ENCODE assay signal across 18 cellular contexts in genomic region chr7:2637066-2637471, GRCh38. TPM values are rescaled to one million over a fixed set of nuclear protein-coding genes. Genes with fewer than 3 reads are reported as not detected.
DNase-seq lines count a peak whose midpoint lies in the region; ATAC-seq, FAIRE-seq and TF ChIP-seq lines count a peak whose summit lies in the region.
"Had no signal": no experiment of that assay in that cellular context is flagged by ENCODE, and none has a peak within 500 bp of the region (broad histone marks: within the 10 kb centered on the region; RNA-seq: fewer than 3 reads in every experiment).

No MANE protein-coding gene starts in this region.

- H3K79me1 ChIP-seq in IMR-90 (ENCODE audit: low read depth in 1 of 2, low read length in 2 of 2): peaks cover 19 to 90% of the 10 kb centered on the region in 2 experiments; a peak in 3 of 4 replicates

- no peak overlapping the region for H3K14ac ChIP-seq in IMR-90 (replicated peaks; ENCODE audit: low read depth, low read length)

- dilution Hi-C loops in IMR-90 (cut with HindIII; ENCODE audit: low sequenced_read_pairs, unreplicated experiment): no loop called here

- WGBS in IMR-90 (ENCODE audit: extremely low coverage in 2 of 2, insufficient read length in 1 of 2), 2 experiments: 86% methylated on average over 5 of the region's 17 CpGs; no CpG with 5 or more reads in 1 of the 2 experiments
- WGBS in K562 (ENCODE audit: insufficient coverage, low coverage, missing lambda C conversion rate): 39% methylated on average over 17 of the region's 17 CpGs
- WGBS in stomach, 5 donors: 88 to 94% (median 92%) methylated on average over 13 to 17 of the region's 17 CpGs

- intact Hi-C loops in IMR-90 (cut with micrococcal nuclease): no loop called here
- intact Hi-C loops in K562 (cut with micrococcal nuclease): no loop called here
- intact Hi-C loops in lower lobe of right lung (cut with DNase I): no loop called here
- intact Hi-C loops in stomach (cut with DNase I; ENCODE audit: low total_unique reads): no loop called here
- intact Hi-C loops in head of caudate nucleus (cut with DNase I): loop anchor here (10.0 kb wide), 1 partner anchor 82 kb away; the partner anchor contains the start of genes BRAT1 and IQCE

- no TSS peak for BruUV-seq in IMR-90 (replicated peaks; lab: Mats Ljungman, UMichigan)
- no TSS peak for BruUV-seq in K562 (replicated peaks; lab: Mats Ljungman, UMichigan)

- H3K23ac ChIP-seq in IMR-90 (ENCODE audit: low read depth, low read length): no peak overlapping the region

- H3K9me3 ChIP-seq in IMR-90 (ENCODE audit: control insufficient read depth, insufficient read depth, low read length) (no peaks in the 10 kb centered on the region), K562 (replicated peaks; ENCODE audit: control insufficient read depth, insufficient read depth, low read depth, low read length) (no peaks in the 10 kb centered on the region), lower lobe of right lung (no peaks in the 10 kb centered on the region), stomach (no peaks in the 10 kb centered on the region)
- H3K9me3 ChIP-seq: ovary had no signal

- peak overlapping the region; percentile 49 for H2AFZ ChIP-seq in IMR-90 (replicated peaks; ENCODE audit: low read length, poor library complexity)
- no peak overlapping the region for H2AFZ ChIP-seq in K562 (ENCODE audit: low read depth, low read length)

- no peak overlapping the region for H3K56ac ChIP-seq in IMR-90 (ENCODE audit: extremely low read depth, insufficient read depth, low read length)

- POLR2A ChIA-PET in IMR-90 (lab: Charles Lee; ENCODE audit: unreplicated experiment): no interaction called here
- POLR2A ChIA-PET in K562 (lab: Yijun Ruan, JAX): interaction anchor here (0.8 to 0.9 kb wide), 2 partner anchors 9 to 19 kb away, joined by 3 read pairs; no protein-coding TSS in a partner anchor

- TF ChIP-seq EP300 in K562 (IDR thresholded peaks at IDR 0.05; ENCODE audit: low read length) (no peak), stomach (IDR thresholded peaks at IDR 0.05) (no peak)

- H4K20me1 ChIP-seq in IMR-90 (ENCODE audit: insufficient read depth, low read length): peaks cover 88% of the 10 kb centered on the region
- peaks cover 15% of the 10 kb centered on the region for H4K20me1 ChIP-seq in K562 (replicated peaks; ENCODE audit: control insufficient read depth, insufficient read depth, low read length)

- no peak overlapping the region for H3K4ac ChIP-seq in IMR-90 (ENCODE audit: low read depth, low read length)

- H2BK5ac ChIP-seq in IMR-90 (ENCODE audit: low read depth, low read length, poor library complexity, severe bottlenecking): no peak overlapping the region

- H3K36me3 ChIP-seq in IMR-90 (ENCODE audit: control insufficient read depth, insufficient read depth, low read length): peaks cover 1% of the 10 kb centered on the region; the same call in 1 of the 2 replicates
- H3K36me3 ChIP-seq in K562 (ENCODE audit: control insufficient read depth, insufficient read depth, low read length): no peaks in the 10 kb centered on the region
- no peaks in the 10 kb centered on the region for H3K36me3 ChIP-seq in lower lobe of right lung
- no peaks in the 10 kb centered on the region for H3K36me3 ChIP-seq in stomach
- H3K36me3 ChIP-seq: ovary had no signal

- no peaks in the 10 kb centered on the region; the same call in 2 of the 3 replicates for H3K79me2 ChIP-seq in K562 (ENCODE audit: control insufficient read depth, insufficient read depth, low read length)

- no peak overlapping the region for H2BK120ac ChIP-seq in IMR-90 (ENCODE audit: low read depth, low read length)

- ATAC-seq in IMR-90 (ENCODE audit: low read depth) (no peak), K562 (no peak), lower lobe of right lung (no peak)
- ATAC-seq: activated CD8-positive, alpha-beta memory T cell treated with anti-CD3 and anti-CD28 coated beads, Interleukin-2, amount 10 ng/mL, durations not matched to agents 7 days and 5 days; T-cell had no signal

- CTCF ChIA-PET in IMR-90 (lab: Yijun Ruan, JAX) (no interaction called here), K562 (lab: Yijun Ruan, JAX; ENCODE audit: low intra/inter-chr PET ratio) (no interaction called here)

- H4K8ac ChIP-seq in IMR-90 (ENCODE audit: low read depth in 2 of 2, low read length in 2 of 2): no peak overlapping the region

- no peak overlapping the region for H4K5ac ChIP-seq in IMR-90 (ENCODE audit: low read depth, low read length)

- DNase-seq in IMR-90 (no peak), K562 (ENCODE audit: extremely low read depth in 1 of 4, low spot score in 3 of 4) (no peak), lower lobe of right lung (no peak), stomach (no peak), head of caudate nucleus (no peak), GOT3 (lab: John Stamatoyannopoulos, UW) (no peak), NCI-H524 (lab: John Stamatoyannopoulos, UW) (no peak), foreskin fibroblast (no peak)
- DNase-seq: activated CD8-positive, alpha-beta memory T cell treated with anti-CD3 and anti-CD28 coated beads, Interleukin-2, amount 10 ng/mL, durations not matched to agents 7 days and 5 days; activated naive CD4-positive, alpha-beta T cell; foreskin melanocyte; MM.1S; NCI-H187 treated with DMSO at 0.1 percent for 48 hours; NCI-H524 treated with DMSO at 0.1 percent for 48 hours; ovary had no signal

- H3K27ac ChIP-seq in IMR-90 (ENCODE audit: insufficient read depth, low read length) (no peak overlapping the region), K562 (ENCODE audit: extremely low read depth, low read depth, low read length) (no peak overlapping the region), lower lobe of right lung (peak overlapping the region; percentile 56), stomach (peak overlapping the region in 4 of 5 donors; percentile 42 to 61 (median 48))
- H3K27ac ChIP-seq: ovary had no signal

- in situ Hi-C loops in IMR-90 (cut with MboI; ENCODE audit: low sequenced_read_pairs) (no loop called here), K562 (cut with MboI) (no loop called here)

- TF ChIP-seq POLR2A in IMR-90 (IDR thresholded peaks at IDR 0.05; ENCODE audit: low read depth, low read length): no peak
- no peak for TF ChIP-seq POLR2A in K562 (conservative IDR thresholded peaks at IDR 0.05)
- TF ChIP-seq POLR2A in stomach (IDR thresholded peaks at IDR 0.05): no peak

- peaks cover 60% of the 10 kb centered on the region for H3K4me1 ChIP-seq in IMR-90 (ENCODE audit: control insufficient read depth, insufficient read depth, low read length)
- peaks cover 15 to 94% of the 10 kb centered on the region in 2 experiments; a peak in 4 of 5 replicates for H3K4me1 ChIP-seq in K562 (replicated peaks in 1 of 2; ENCODE audit: control insufficient read depth in 2 of 2, insufficient read depth in 2 of 2, low read length in 2 of 2)
- H3K4me1 ChIP-seq in lower lobe of right lung: peaks cover 93% of the 10 kb centered on the region
- H3K4me1 ChIP-seq in stomach: peaks cover 44 to 97% (median 82%) of the 10 kb centered on the region in 4 donors

- H2AK9ac ChIP-seq in IMR-90 (replicated peaks; ENCODE audit: low read depth, low read length, poor library complexity): no peak overlapping the region

- no peak for FAIRE-seq in K562 (lab: Jason Lieb, UNC)
- FAIRE-seq: bronchial epithelial cell, RCC 7860 had no signal

- no peak overlapping the region for H4K91ac ChIP-seq in IMR-90 (ENCODE audit: insufficient read depth, low read depth, low read length)

- H3K9ac ChIP-seq in IMR-90 (ENCODE audit: low read depth, low read length): no peak overlapping the region
- peak overlapping the region in 1 of 2 experiments; percentile 35; a peak in 1 of 4 replicates for H3K9ac ChIP-seq in K562 (ENCODE audit: insufficient read depth in 1 of 2, low read depth in 2 of 2, low read length in 2 of 2)

- no peak for TF ChIP-seq CTCF in IMR-90 (conservative IDR thresholded peaks at IDR 0.05; ENCODE audit: low read depth, low read length)
- peak in 2 of 3 experiments; percentile 6 to 19; a peak in 1 of 6 replicates for TF ChIP-seq CTCF in K562 (IDR thresholded peaks at IDR 0.05 in 2 of 3, conservative IDR thresholded peaks at IDR 0.05 in 1 of 3; ENCODE audit: insufficient read depth in 2 of 3, low read depth in 1 of 3, low read length in 3 of 3)
- TF ChIP-seq CTCF in lower lobe of right lung (IDR thresholded peaks at IDR 0.05): no peak
- TF ChIP-seq CTCF in stomach (IDR thresholded peaks at IDR 0.05): no peak
- TF ChIP-seq CTCF in foreskin fibroblast (IDR thresholded peaks at IDR 0.05; ENCODE audit: low read depth, low read length): no peak

- H3K4me2 ChIP-seq in IMR-90 (ENCODE audit: low read depth, low read length) (no peak overlapping the region), K562 (ENCODE audit: insufficient read depth, low read length) (no peak overlapping the region)

- no peaks in the 10 kb centered on the region for H3K27me3 ChIP-seq in IMR-90 (ENCODE audit: control insufficient read depth, insufficient read depth, low read length)
- H3K27me3 ChIP-seq in K562 (ENCODE audit: control insufficient read depth in 2 of 2, insufficient read depth in 2 of 2, low read length in 2 of 2): no peaks in the 10 kb centered on the region; a peak in 1 of 5 replicates
- H3K27me3 ChIP-seq in lower lobe of right lung (ENCODE audit: low read depth): no peaks in the 10 kb centered on the region
- H3K27me3 ChIP-seq in stomach: no peaks in the 10 kb centered on the region
- H3K27me3 ChIP-seq: ovary had no signal

- no peak overlapping the region for H2AK5ac ChIP-seq in IMR-90 (ENCODE audit: low read depth, low read length)

- TF ChIP-seq RAD21 in IMR-90 (IDR thresholded peaks at IDR 0.05; ENCODE audit: low read length) (no peak), K562 (CRISPR knock-in tag; conservative IDR thresholded peaks at IDR 0.05 in 1 of 2, IDR thresholded peaks at IDR 0.05 in 1 of 2) (no peak)

- no peak overlapping the region for H3K4me3 ChIP-seq in IMR-90 (ENCODE audit: insufficient read depth, low read depth, low read length)
- no peak overlapping the region for H3K4me3 ChIP-seq in K562
- H3K4me3 ChIP-seq in lower lobe of right lung: no peak overlapping the region
- H3K4me3 ChIP-seq in stomach: no peak overlapping the region
- H3K4me3 ChIP-seq in foreskin fibroblast (ENCODE audit: low read depth in 1 of 2, low read length in 2 of 2): no peak overlapping the region
- H3K4me3 ChIP-seq: ovary had no signal

- no peak overlapping the region for H2BK20ac ChIP-seq in IMR-90 (ENCODE audit: low read depth, low read length)

- peaks cover 26% of the 10 kb centered on the region for H3K9me1 ChIP-seq in IMR-90 (ENCODE audit: insufficient read depth, low read length)
- H3K9me1 ChIP-seq in K562 (ENCODE audit: control insufficient read depth, insufficient read depth, low read length): no peaks in the 10 kb centered on the region

- H3K18ac ChIP-seq in IMR-90 (ENCODE audit: low read depth, low read length): no peak overlapping the region

- no peak overlapping the region for H2BK15ac ChIP-seq in IMR-90 (ENCODE audit: low read depth, low read length)

RNA-seq across cellular contexts. Expression of gene TTYH3, which starts 5.3 kb away (rescaled TPM):
- total RNA-seq in IMR-90 (2012; rRNA removed): 5.6 and 6.1 TPM in 2 replicates
- polyA plus RNA-seq in IMR-90 (2012; rRNA removed): 82.6 and 106 TPM in 2 replicates
- polyA plus RNA-seq in IMR-90 (2012; cell fraction: cytosol; rRNA removed): 56.1 and 135 TPM in 2 replicates
- 100 and 222 TPM in 2 replicates for polyA plus RNA-seq in IMR-90 (2012; cell fraction: nucleus; rRNA removed; ENCODE audit: low replicate concordance)
- 4.3 and 18.5 TPM in 2 replicates for total RNA-seq in K562 (2011; cell fraction: chromatin; rRNA removed; ENCODE audit: low replicate concordance)
- total RNA-seq in K562 (2011; cell fraction: nucleolus; rRNA removed): 13.6 and 17.2 TPM in 2 replicates
- total RNA-seq in K562 (2011; cell fraction: nucleoplasm; rRNA removed): 8.4 and 9.7 TPM in 2 replicates
- 1.4 and 1.5 TPM in 2 replicates for total RNA-seq in K562 (2014; rRNA removed)
- total RNA-seq in K562 (2014; rRNA removed; fragmentation: Illumina TruSeq; extraction: Trizol): 0.06 and 0.11 TPM in 2 replicates
- total RNA-seq in K562 (2015; rRNA removed; fragmentation: Illumina TruSeq; extraction: Trizol): 0.62 and 0.79 TPM in 2 replicates
- 4.9 and 5.5 TPM in 2 replicates for total RNA-seq in K562 (2021)
- 1.7 and 4.5 TPM in 2 replicates for polyA plus RNA-seq in K562 (2011; rRNA removed)
- polyA plus RNA-seq in K562 (2011; cell fraction: cytosol; rRNA removed): 2.7 and 5.1 TPM in 2 replicates
- polyA plus RNA-seq in K562 (2011; cell fraction: nucleus; rRNA removed): 13.6 and 13.8 TPM in 2 replicates
- polyA plus RNA-seq in K562 (2012): 3.5 and 7.4 TPM in 2 replicates
- polyA plus RNA-seq in K562 (2014; fragmentation: Illumina TruSeq; extraction: Trizol): 1.1 and 2.0 TPM in 2 replicates
- under 1 TPM; 0.01 to 0.04 TPM for polyA plus RNA-seq in K562 (2014; fragmentation: Nextera tagmentation; extraction: Ambion mirVana)
- 1.1 and 1.9 TPM in 2 replicates for polyA plus RNA-seq in K562 (2014; rRNA removed)
- 0.96 and 1.1 TPM in 2 replicates for polyA minus RNA-seq in K562 (2011; rRNA and poly(A)+ RNA removed)
- 5.5 and 6.6 TPM in 2 replicates for polyA minus RNA-seq in K562 (2011; cell fraction: cytosol; rRNA and poly(A)+ RNA removed)
- 5.7 and 5.9 TPM in 2 replicates for polyA minus RNA-seq in K562 (2011; cell fraction: nucleus; rRNA and poly(A)+ RNA removed)
- 51.7 TPM for total RNA-seq in lower lobe of right lung
- total RNA-seq in stomach: 10 to 100 TPM; 16.2 to 79.1 (median 20.5) TPM
- 10 to 100 TPM in 1 of 3 donors, 1 to 10 TPM in 2; 4.1 to 10.8 (median 4.3) TPM for polyA plus RNA-seq in stomach

RNA-seq across cellular contexts. Expression of gene AMZ1, which starts 50.9 kb away (rescaled TPM):
- 0.54 and 0.83 TPM in 2 replicates for total RNA-seq in IMR-90 (2012; rRNA removed)
- polyA plus RNA-seq in IMR-90 (2012; rRNA removed): 1.6 and 2.7 TPM in 2 replicates
- polyA plus RNA-seq in IMR-90 (2012; cell fraction: cytosol; rRNA removed): 0.93 and 1.5 TPM in 2 replicates
- 1.8 and 3.4 TPM in 2 replicates for polyA plus RNA-seq in IMR-90 (2012; cell fraction: nucleus; rRNA removed; ENCODE audit: low replicate concordance)
- total RNA-seq in K562 (2011; cell fraction: chromatin; rRNA removed; ENCODE audit: low replicate concordance): 0.07 and 0.12 TPM in 2 replicates
- total RNA-seq in K562 (2011; cell fraction: nucleolus; rRNA removed): 0.17 TPM in 1 of 2 replicates, not detected in the other
- total RNA-seq in K562 (2011; cell fraction: nucleoplasm; rRNA removed): 0.07 and 0.08 TPM in 2 replicates
- not detected in 2 replicates for total RNA-seq in K562 (2014; rRNA removed)
- total RNA-seq in K562 (2014; rRNA removed; fragmentation: Illumina TruSeq; extraction: Trizol): not detected in 2 replicates
- total RNA-seq in K562 (2015; rRNA removed; fragmentation: Illumina TruSeq; extraction: Trizol): not detected in 2 replicates
- total RNA-seq in K562 (2021): not detected in 2 replicates
- polyA plus RNA-seq in K562 (2011; rRNA removed): not detected in 2 replicates
- polyA plus RNA-seq in K562 (2011; cell fraction: cytosol; rRNA removed): not detected in 2 replicates
- polyA plus RNA-seq in K562 (2011; cell fraction: nucleus; rRNA removed): not detected in 2 replicates
- polyA plus RNA-seq in K562 (2012): 0.04 and 0.08 TPM in 2 replicates
- not detected in 2 replicates for polyA plus RNA-seq in K562 (2014; fragmentation: Illumina TruSeq; extraction: Trizol)
- polyA plus RNA-seq in K562 (2014; fragmentation: Nextera tagmentation; extraction: Ambion mirVana): not detected
- polyA plus RNA-seq in K562 (2014; rRNA removed): not detected in 2 replicates
- polyA minus RNA-seq in K562 (2011; rRNA and poly(A)+ RNA removed): 0.04 TPM in 1 of 2 replicates, not detected in the other
- polyA minus RNA-seq in K562 (2011; cell fraction: cytosol; rRNA and poly(A)+ RNA removed): not detected in 2 replicates
- not detected in 2 replicates for polyA minus RNA-seq in K562 (2011; cell fraction: nucleus; rRNA and poly(A)+ RNA removed)
- 0.47 TPM for total RNA-seq in lower lobe of right lung
- 1 to 10 TPM in 1 of 5 donors, under 1 TPM in 2, not detected in 2; under 0.01 to 1.4 (median 0.45) TPM for total RNA-seq in stomach
- polyA plus RNA-seq in stomach: not detected
- total RNA-seq: bronchial epithelial cell had no signal

Comparison
In these comparisons a context has a peak if more than half of its experiments do, and no peak if none do; other contexts are left out.
1. H3K27ac ChIP-seq: peak in lower lobe of right lung (single experiment) and stomach (4 of 5); none in IMR-90 (single experiment) and K562 (single experiment).
2. CTCF ChIP-seq: peak in K562 (2 of 3); none in IMR-90 (single experiment), lower lobe of right lung (single experiment), stomach (0 of 7) and foreskin fibroblast (single experiment).